Comparison of ENCODE assay signal across 19 cellular contexts in the genomic region with DNA sequence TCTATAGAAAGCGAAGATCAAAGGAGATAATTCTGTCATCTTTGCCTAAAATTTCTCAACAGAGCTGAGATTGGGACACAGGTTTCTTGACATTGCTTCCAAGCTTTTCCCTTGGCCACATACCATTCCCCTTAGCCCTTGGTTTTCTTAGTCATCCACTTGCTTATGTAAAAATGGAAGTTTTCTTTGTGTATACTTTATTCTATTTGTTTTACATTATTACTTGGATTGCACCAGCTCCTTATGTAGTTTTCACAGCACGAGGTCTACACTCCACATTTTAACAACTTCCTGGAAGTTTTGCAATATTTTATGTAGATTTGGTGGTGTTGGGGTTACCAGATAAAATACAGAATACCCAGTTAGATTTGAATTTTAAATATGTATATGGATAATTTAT.
DNase-seq lines count a peak whose midpoint lies in the region; ATAC-seq and TF ChIP-seq lines count a peak whose summit lies in the region.
"Had no signal": no experiment of that assay in that cellular context is flagged by ENCODE, and none has a peak within 500 bp of the region (broad histone marks: within the 10 kb centered on the region; RNA-seq: fewer than 3 reads in every experiment).

No MANE protein-coding gene starts in this region.

- H3K27ac ChIP-seq in ACC112 (ENCODE audit: low read depth, low read length) (peak overlapping the region; percentile 47), HL-60 (replicated peaks) (0 out of 2 replicates have a peak overlapping the region, but pooled peaks have one; percentile 5), RWPE2 (ENCODE audit: poor library complexity, severe bottlenecking) (no peak overlapping the region), smooth muscle cell (ENCODE audit: low read depth) (no peak overlapping the region), right cardiac atrium (ENCODE audit: low read length) (no peak overlapping the region)
- H3K27ac ChIP-seq: lower lobe of right lung, uterus had no signal

- H4K20me1 ChIP-seq in smooth muscle cell (ENCODE audit: low read depth) = no peaks in the 10 kb centered on the region

- 82% methylated on average over 2 of the region's 2 CpGs for WGBS in smooth muscle cell (ENCODE audit: low lambda C conversion rate)
- 85% methylated on average over 2 of the region's 2 CpGs for WGBS in right cardiac atrium

- no peaks in the 10 kb centered on the region for H3K9me3 ChIP-seq in RWPE2 (ENCODE audit: severe bottlenecking)
- H3K9me3 ChIP-seq in smooth muscle cell (replicated peaks; ENCODE audit: low read depth) = no peaks in the 10 kb centered on the region
- H3K9me3 ChIP-seq in right cardiac atrium (ENCODE audit: control insufficient read depth, low read length) = no peaks in the 10 kb centered on the region
- H3K9me3 ChIP-seq: lower lobe of right lung, uterus had no signal

- ATAC-seq in RWPE2 (ENCODE audit: low read depth) (peak; percentile 85), HG02678 (IDR thresholded peaks at IDR 0.05; ENCODE audit: unreplicated experiment) (no peak), right cardiac atrium (no peak)
- ATAC-seq: GM12878; sciatic nerve; stimulated activated naive CD8-positive, alpha-beta T cell treated with anti-CD3 and anti-CD28 coated beads, Interleukin-15, amount 100 ng/mL, for 72 hours had no signal

- H3K4me3 ChIP-seq in ACC112 (ENCODE audit: low read depth, low read length) = no peak overlapping the region
- H3K4me3 ChIP-seq in HL-60 (replicated peaks; ENCODE audit: insufficient read depth, low read length) = no peak overlapping the region
- no peak overlapping the region for H3K4me3 ChIP-seq in RWPE2 (ENCODE audit: severe bottlenecking)
- no peak overlapping the region for H3K4me3 ChIP-seq in fibroblast of mammary gland (ENCODE audit: control insufficient read depth, low read depth, low read length)
- H3K4me3 ChIP-seq in smooth muscle cell = no peak overlapping the region
- H3K4me3 ChIP-seq in right cardiac atrium (ENCODE audit: low read length) = no peak overlapping the region
- H3K4me3 ChIP-seq: GM12878, lower lobe of right lung, uterus had no signal

- H3K4me1 ChIP-seq in ACC112 (ENCODE audit: control insufficient read depth, insufficient read depth, low read length, unreplicated experiment) (peaks cover 16% of the 10 kb centered on the region), RWPE2 (ENCODE audit: insufficient read depth, poor library complexity, severe bottlenecking) (peaks cover 6% of the 10 kb centered on the region), smooth muscle cell (ENCODE audit: low read depth) (no peaks in the 10 kb centered on the region), right cardiac atrium (ENCODE audit: control insufficient read depth, insufficient read depth, low read length) (no peaks in the 10 kb centered on the region)
- H3K4me1 ChIP-seq: lower lobe of right lung, uterus had no signal

- H3K27me3 ChIP-seq in ACC112 (ENCODE audit: insufficient read depth, low read length) (no peaks in the 10 kb centered on the region), HL-60 (ENCODE audit: insufficient read depth, poor library complexity, severe bottlenecking) (no peaks in the 10 kb centered on the region), RWPE2 (ENCODE audit: insufficient read depth, poor library complexity, severe bottlenecking) (no peaks in the 10 kb centered on the region), smooth muscle cell (ENCODE audit: low read depth) (no peaks in the 10 kb centered on the region), right cardiac atrium (ENCODE audit: control insufficient read depth, insufficient read depth) (no peaks in the 10 kb centered on the region)
- H3K27me3 ChIP-seq: uterus had no signal

- DNase-seq in HL-60 (ENCODE audit: low read depth in 1 of 2, low spot score in 1 of 2) (peak in 1 of 2 experiments; percentile 18), RWPE2 (ENCODE audit: low spot score) (no peak), fibroblast of mammary gland (ENCODE audit: low read depth) (peak; percentile 63), smooth muscle cell (lab: John Stamatoyannopoulos, UW; ENCODE audit: unreplicated experiment) (no peak), right cardiac atrium (no peak), NCI-H82 (lab: John Stamatoyannopoulos, UW) (no peak)
- DNase-seq: activated B cell treated with CpG ODN at 0.5 μM for 24 hours; central memory CD4-positive, alpha-beta T cell; lower lobe of right lung; NCI-H1092 treated with DMSO at 0.1 percent for 48 hours; NCI-H748 treated with DMSO at 0.1 percent for 48 hours; stimulated activated CD4-positive, alpha-beta T cell treated with anti-CD3 and anti-CD28 coated beads, Interleukin-1b, Interleukin-23, amount 100 ng/mL, for 48 hours; stimulated activated naive CD8-positive, alpha-beta T cell treated with anti-CD3 and anti-CD28 coated beads, Interleukin-15, amount 100 ng/mL, for 72 hours; T-helper 1 cell; uterus had no signal

- H3K4me2 ChIP-seq in smooth muscle cell = no peak overlapping the region

- no peaks in the 10 kb centered on the region for H3F3A ChIP-seq in smooth muscle cell (ENCODE audit: low read depth)

- intact Hi-C loops in right cardiac atrium (cut with DNase I) = no loop called here

- H3K9ac ChIP-seq in smooth muscle cell (ENCODE audit: low read depth) = no peak overlapping the region

- H2AFZ ChIP-seq in ACC112 (ENCODE audit: low read length, unreplicated experiment) = no peak overlapping the region
- H2AFZ ChIP-seq in smooth muscle cell (ENCODE audit: low read depth) = no peak overlapping the region

- H3K79me2 ChIP-seq in ACC112 (ENCODE audit: control insufficient read depth, insufficient read depth, low read length, unreplicated experiment) (no peaks in the 10 kb centered on the region), smooth muscle cell (ENCODE audit: low read depth) (no peaks in the 10 kb centered on the region)

- H3K36me3 ChIP-seq in ACC112 (ENCODE audit: insufficient read depth, low read length) (no peaks in the 10 kb centered on the region), RWPE2 (ENCODE audit: low read depth) (no peaks in the 10 kb centered on the region), smooth muscle cell (ENCODE audit: low read depth) (no peaks in the 10 kb centered on the region)
- H3K36me3 ChIP-seq: lower lobe of right lung, uterus had no signal

- no peak for TF ChIP-seq CTCF in HL-60 (IDR thresholded peaks at IDR 0.05; ENCODE audit: insufficient read depth, low read length)
- TF ChIP-seq CTCF in RWPE2 (IDR thresholded peaks at IDR 0.05; ENCODE audit: poor library complexity, severe bottlenecking) = no peak
- TF ChIP-seq CTCF in fibroblast of mammary gland (conservative IDR thresholded peaks at IDR 0.05; ENCODE audit: control insufficient read depth, insufficient read depth, low read depth, low read length) = no peak
- no peak for TF ChIP-seq CTCF in smooth muscle cell (IDR thresholded peaks at IDR 0.05; ENCODE audit: borderline replicate concordance, insufficient read depth, poor library complexity, severe bottlenecking)

Comparison
In these comparisons a context has a peak if more than half of its experiments do, and no peak if none do; other contexts are left out.
1. H3K27ac ChIP-seq: peak in ACC112 (single experiment) and HL-60 (single experiment); none in RWPE2 (single experiment), smooth muscle cell (single experiment) and right cardiac atrium (single experiment).